ENCODE assay signal across 18 cellular contexts in the genomic region with DNA sequence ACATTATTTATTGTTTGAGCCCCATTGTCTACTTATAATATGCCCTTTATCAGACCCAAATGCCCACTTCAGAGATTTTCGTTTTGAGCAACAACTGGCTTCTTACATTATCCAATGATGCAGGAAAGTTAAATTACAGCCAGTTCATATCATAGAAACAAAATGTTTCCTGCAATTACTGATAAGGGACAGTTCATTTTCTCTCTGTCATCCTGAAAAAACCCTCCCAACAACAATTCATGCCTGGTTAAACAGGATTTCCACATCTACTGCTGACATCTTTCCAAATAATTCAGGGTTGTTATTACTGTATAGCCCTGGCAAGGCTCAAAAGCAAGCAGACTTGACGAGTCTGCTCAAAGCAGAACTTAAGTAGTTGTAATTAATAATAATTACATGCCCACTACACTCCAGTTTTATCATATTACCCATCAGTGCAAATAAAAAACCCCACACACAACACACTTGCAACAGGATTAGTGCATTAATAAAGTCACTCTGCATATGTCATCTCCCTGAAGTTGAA.
A peak's percentile ranks its signal among the peaks of the same experiment; 100 is the strongest.
DNase-seq lines count a peak whose midpoint lies in the region; ATAC-seq, FAIRE-seq and TF ChIP-seq lines count a peak whose summit lies in the region.
"Had no signal": no experiment of that assay in that cellular context is flagged by ENCODE, and none has a peak within 500 bp of the region (broad histone marks: within the 10 kb centered on the region; RNA-seq: fewer than 3 reads in every experiment).

No MANE protein-coding gene starts in this region.

- peaks cover 22% of the 10 kb centered on the region for H3K4me1 ChIP-seq in BE2C
- H3K4me1 ChIP-seq in astrocyte (ENCODE audit: insufficient read depth, low read length): peaks cover 10% of the 10 kb centered on the region
- H3K4me1 ChIP-seq: Peyer's patch had no signal

- no peak overlapping the region for H3K9ac ChIP-seq in astrocyte (ENCODE audit: low read length)
- H3K9ac ChIP-seq: BLaER1 treated with 17β-estradiol and CSF1 and Interleukin-3, amounts not matched to agents 10 nM and 100 nM had no signal

- no peaks in the 10 kb centered on the region for H3K27me3 ChIP-seq in BE2C
- H3K27me3 ChIP-seq in astrocyte (ENCODE audit: insufficient read depth, low read length): no peaks in the 10 kb centered on the region
- H3K27me3 ChIP-seq: BLaER1 treated with 17β-estradiol and CSF1 and Interleukin-3, amounts not matched to agents 10 nM and 100 nM; Peyer's patch had no signal

- DNase-seq in BE2C (peak; percentile 60), NCI-H1105 treated with DMSO at 0.1 percent for 48 hours (lab: John Stamatoyannopoulos, UW) (peak; percentile 97), astrocyte (ENCODE audit: low read depth) (peak; percentile 30), left kidney (ENCODE audit: low read depth, low spot score) (peak; percentile 31), NCI-H526 (lab: John Stamatoyannopoulos, UW) (no peak)
- DNase-seq in activated CD8-positive, alpha-beta memory T cell treated with anti-CD3 and anti-CD28 coated beads, Interleukin-2, amount 50 U/mL, for 4 hours: no peak
- DNase-seq in activated CD4-positive, alpha-beta T cell treated with anti-CD3 and anti-CD28 coated beads, Interleukin-2, amount 50 U/mL, for 48 hours: no peak
- DNase-seq: activated naive CD4-positive, alpha-beta T cell treated with anti-CD3 and anti-CD28 coated beads, Interleukin-2, amount 50 U/mL, for 16 hours; cortex of kidney; mesendoderm; NCI-H2029; Peyer's patch; stimulated activated CD4-positive, alpha-beta T cell treated with anti-CD3 and anti-CD28 coated beads, Interleukin-4, amount 100 ng/mL, for 24 hours; stimulated activated naive CD4-positive, alpha-beta T cell treated with Interleukin-2 at 50 U/mL for 16 hours had no signal

- H3K9me3 ChIP-seq in BE2C (no peaks in the 10 kb centered on the region), astrocyte (ENCODE audit: insufficient read depth, low read depth, low read length) (peaks cover 7% of the 10 kb centered on the region)
- H3K9me3 ChIP-seq: Peyer's patch, prostate gland had no signal

- no peaks in the 10 kb centered on the region for H3K79me2 ChIP-seq in astrocyte (ENCODE audit: insufficient read depth, low read length)

- no peak for ATAC-seq in GM19351 (IDR thresholded peaks at IDR 0.05; ENCODE audit: unreplicated experiment)

- peak overlapping the region; percentile 49 for H3K4me2 ChIP-seq in astrocyte (ENCODE audit: low read length)

- no peaks in the 10 kb centered on the region for H3K9me3 Mint-ChIP-seq in astrocyte (ENCODE audit: unreplicated experiment)

- H3K27ac ChIP-seq in astrocyte (ENCODE audit: low read depth, low read length): no peak overlapping the region
- H3K27ac ChIP-seq: BLaER1 treated with 17β-estradiol and CSF1 and Interleukin-3, amounts not matched to agents 10 nM and 100 nM; Peyer's patch; prostate gland had no signal

- H3K36me3 ChIP-seq in BE2C (no peaks in the 10 kb centered on the region), astrocyte (ENCODE audit: insufficient read depth, low read length) (no peaks in the 10 kb centered on the region)
- H3K36me3 ChIP-seq: BLaER1 treated with 17β-estradiol and CSF1 and Interleukin-3, amounts not matched to agents 10 nM and 100 nM; Peyer's patch; prostate gland had no signal

- no peak for FAIRE-seq in astrocyte (lab: Jason Lieb, UNC)
- FAIRE-seq: G401.6 had no signal

- no peak overlapping the region for H2AFZ ChIP-seq in astrocyte (ENCODE audit: low read depth, low read length)

- TF ChIP-seq CTCF in BE2C (IDR thresholded peaks at IDR 0.05; ENCODE audit: low read depth, low read length) (no peak), astrocyte (IDR thresholded peaks at IDR 0.05; ENCODE audit: insufficient read depth, low read depth, low read length) (no peak)

- H3K36me3 Mint-ChIP-seq in astrocyte (ENCODE audit: low read depth, unreplicated experiment): no peaks in the 10 kb centered on the region

- no peaks in the 10 kb centered on the region for H3K27me3 Mint-ChIP-seq in astrocyte (ENCODE audit: low read depth, unreplicated experiment)

- H4K20me1 ChIP-seq in astrocyte (ENCODE audit: insufficient read depth, low read length): no peaks in the 10 kb centered on the region
- H4K20me1 ChIP-seq: BLaER1 treated with 17β-estradiol and CSF1 and Interleukin-3, amounts not matched to agents 10 nM and 100 nM had no signal

- H3K4me3 ChIP-seq in BE2C (ENCODE audit: low read depth, low read length): peak overlapping the region; percentile 27
- H3K4me3 ChIP-seq in astrocyte (ENCODE audit: insufficient read depth, low read depth, low read length): no peak overlapping the region
- H3K4me3 ChIP-seq: BLaER1 treated with 17β-estradiol and CSF1 and Interleukin-3, amounts not matched to agents 10 nM and 100 nM; Peyer's patch; prostate gland had no signal

- H3K4me3 Mint-ChIP-seq in astrocyte (ENCODE audit: unreplicated experiment): no peak overlapping the region

- H3K4me1 Mint-ChIP-seq in astrocyte (ENCODE audit: low read depth, unreplicated experiment): peaks cover 21% of the 10 kb centered on the region

- H3K27ac Mint-ChIP-seq in astrocyte (ENCODE audit: unreplicated experiment): no peak overlapping the region

Comparison
In these comparisons a context has a peak if more than half of its experiments do, and no peak if none do; other contexts are left out.
1. DNase-seq: peak in BE2C (single experiment), NCI-H1105 treated with DMSO at 0.1 percent for 48 hours (single experiment), astrocyte (single experiment) and left kidney (single experiment); none in activated CD8-positive, alpha-beta memory T cell treated with anti-CD3 and anti-CD28 coated beads, Interleukin-2, amount 50 U/mL, for 4 hours (single experiment), NCI-H526 (0 of 2) and activated CD4-positive, alpha-beta T cell treated with anti-CD3 and anti-CD28 coated beads, Interleukin-2, amount 50 U/mL, for 48 hours (0 of 2).